12 cellular contexts compared by ENCODE assay signal in genomic region chr4:175671491-175671934, GRCh38.
DNase-seq lines count a peak whose midpoint lies in the region; ATAC-seq, FAIRE-seq and TF ChIP-seq lines count a peak whose summit lies in the region.
"Had no signal": no experiment of that assay in that cellular context is flagged by ENCODE, and none has a peak within 500 bp of the region (broad histone marks: within the 10 kb centered on the region; RNA-seq: fewer than 3 reads in every experiment).

No MANE protein-coding gene starts in this region.

- CTCF ChIA-PET in A549 (lab: Yijun Ruan, JAX), result interaction anchor here (0.6 kb wide), 2 partner anchors 17 to 1083 kb away, joined by 3 read pairs; no protein-coding TSS in a partner anchor
- CTCF ChIA-PET in MCF 10A (lab: Yijun Ruan, JAX), result no interaction called here

- no peak overlapping the region for H3K27ac ChIP-seq in A549
- H3K27ac ChIP-seq: heart left ventricle had no signal

- POLR2A ChIA-PET in A549 (lab: Yijun Ruan, JAX) (no interaction called here), MCF 10A (lab: Yijun Ruan, JAX) (no interaction called here)

- no peaks in the 10 kb centered on the region for H3K9me3 Mint-ChIP-seq in MCF 10A (ENCODE audit: unreplicated experiment)
- no peaks in the 10 kb centered on the region for H3K9me3 Mint-ChIP-seq in mesothelial cell of epicardium
- peaks cover 6 to 16% of the 10 kb centered on the region in 2 donors for H3K9me3 Mint-ChIP-seq in effector memory CD8-positive, alpha-beta T cell
- H3K9me3 Mint-ChIP-seq: activated naive CD8-positive, alpha-beta T cell treated with anti-CD3 and anti-CD28 coated beads, Interleukin-2, amount 10 ng/mL, durations not matched to agents 7 days and 5 days had no signal

- WGBS in A549 (ENCODE audit: missing lambda C conversion rate), result 8% methylated on average over 9 of the region's 12 CpGs

- TF ChIP-seq RAD21 in A549 (conservative IDR thresholded peaks at IDR 0.05 in 1 of 2, IDR thresholded peaks at IDR 0.05 in 1 of 2), result no peak

- H3K9me3 ChIP-seq in A549, result no peaks in the 10 kb centered on the region

- peak overlapping the region; percentile 83 for H3K4me2 ChIP-seq in A549

- no peaks in the 10 kb centered on the region for H3K4me1 Mint-ChIP-seq in MCF 10A (ENCODE audit: insufficient read depth, unreplicated experiment)
- H3K4me1 Mint-ChIP-seq in mesothelial cell of epicardium, result peaks cover 7% of the 10 kb centered on the region
- peaks cover 0 to 2% of the 10 kb centered on the region in 2 donors for H3K4me1 Mint-ChIP-seq in effector memory CD8-positive, alpha-beta T cell (ENCODE audit: low read depth in 2 of 2)
- H3K4me1 Mint-ChIP-seq: activated naive CD8-positive, alpha-beta T cell treated with anti-CD3 and anti-CD28 coated beads, Interleukin-2, amount 10 ng/mL, durations not matched to agents 7 days and 5 days had no signal

- H3K27ac Mint-ChIP-seq in MCF 10A (ENCODE audit: low read depth, unreplicated experiment), result no peak overlapping the region
- peak overlapping the region; percentile 43 for H3K27ac Mint-ChIP-seq in mesothelial cell of epicardium
- H3K27ac Mint-ChIP-seq in effector memory CD8-positive, alpha-beta T cell, result no peak overlapping the region
- H3K27ac Mint-ChIP-seq: activated naive CD8-positive, alpha-beta T cell treated with anti-CD3 and anti-CD28 coated beads, Interleukin-2, amount 10 ng/mL, durations not matched to agents 7 days and 5 days had no signal

- H3K4me3 ChIP-seq in A549, result peak overlapping the region; percentile 41

- H3K4me3 Mint-ChIP-seq in MCF 10A (ENCODE audit: unreplicated experiment), result peak overlapping the region; percentile 72
- H3K4me3 Mint-ChIP-seq in mesothelial cell of epicardium, result peak overlapping the region; percentile 66
- H3K4me3 Mint-ChIP-seq in effector memory CD8-positive, alpha-beta T cell, result no peak overlapping the region
- H3K4me3 Mint-ChIP-seq: activated naive CD8-positive, alpha-beta T cell treated with anti-CD3 and anti-CD28 coated beads, Interleukin-2, amount 10 ng/mL, durations not matched to agents 7 days and 5 days had no signal

- DNase-seq in A549 (ENCODE audit: low read depth in 1 of 2, low spot score in 1 of 2) (peak; percentile 3 to 7), MCF 10A (ENCODE audit: unreplicated experiment) (peak; percentile 37), mesothelial cell of epicardium (ENCODE audit: low spot score in 2 of 2, unreplicated experiment in 2 of 2) (peak in 1 of 2 experiments; percentile 40), KBM-7 (no peak)
- DNase-seq in activated effector memory CD4-positive, alpha-beta T cell treated with anti-CD3 and anti-CD28 coated beads, Interleukin-2, amount 50 U/mL, for 16 hours, result no peak
- no peak for DNase-seq in effector memory CD8-positive, alpha-beta T cell
- DNase-seq: activated naive CD8-positive, alpha-beta T cell treated with anti-CD3 and anti-CD28 coated beads, Interleukin-2, amount 10 ng/mL, durations not matched to agents 7 days and 5 days; heart left ventricle; NCI-H2081 treated with DMSO at 0.1 percent for 48 hours; stimulated activated CD4-positive, alpha-beta T cell treated with anti-CD3 and anti-CD28 coated beads, Interleukin-12 subunit alpha, Interleukin-12 subunit beta, amount 100 ng/mL, for 4 hours had no signal

- intact Hi-C loops in MCF 10A (cut with micrococcal nuclease), result no loop called here

- TF ChIP-seq EP300 in A549 (IDR thresholded peaks at IDR 0.05), result no peak

- no peaks in the 10 kb centered on the region for H3K4me1 ChIP-seq in A549
- H3K4me1 ChIP-seq: heart left ventricle had no signal

- no peak for FAIRE-seq in A549 (lab: Jason Lieb, UNC)

- H3K36me3 Mint-ChIP-seq in MCF 10A (ENCODE audit: insufficient read depth, unreplicated experiment) (no peaks in the 10 kb centered on the region), mesothelial cell of epicardium (no peaks in the 10 kb centered on the region)
- H3K36me3 Mint-ChIP-seq in effector memory CD8-positive, alpha-beta T cell (ENCODE audit: insufficient read depth), result no peaks in the 10 kb centered on the region
- H3K36me3 Mint-ChIP-seq: activated naive CD8-positive, alpha-beta T cell treated with anti-CD3 and anti-CD28 coated beads, Interleukin-2, amount 10 ng/mL, durations not matched to agents 7 days and 5 days had no signal

- BruUV-seq in MCF 10A (replicated peaks; lab: Mats Ljungman, UMichigan), result no TSS peak

- H3K27me3 Mint-ChIP-seq in MCF 10A (ENCODE audit: insufficient read depth, unreplicated experiment) (no peaks in the 10 kb centered on the region), mesothelial cell of epicardium (ENCODE audit: low read depth) (no peaks in the 10 kb centered on the region)
- H3K27me3 Mint-ChIP-seq in effector memory CD8-positive, alpha-beta T cell, result no peaks in the 10 kb centered on the region
- H3K27me3 Mint-ChIP-seq: activated naive CD8-positive, alpha-beta T cell treated with anti-CD3 and anti-CD28 coated beads, Interleukin-2, amount 10 ng/mL, durations not matched to agents 7 days and 5 days had no signal

- TF ChIP-seq CTCF in A549 (IDR thresholded peaks at IDR 0.05) (no peak), MCF 10A (IDR thresholded peaks at IDR 0.05; ENCODE audit: unreplicated experiment) (no peak), mesothelial cell of epicardium (IDR thresholded peaks at IDR 0.05; ENCODE audit: unreplicated experiment) (no peak)

- ATAC-seq in A549 (peak; percentile 84 to 89), HG03432 (IDR thresholded peaks at IDR 0.05; ENCODE audit: unreplicated experiment) (peak; percentile 67), HG02588 (IDR thresholded peaks at IDR 0.05; ENCODE audit: unreplicated experiment) (no peak)
- ATAC-seq in effector memory CD8-positive, alpha-beta T cell (replicated peaks), result no peak
- ATAC-seq: heart left ventricle had no signal

- in situ Hi-C loops in KBM-7 (cut with MboI; ENCODE audit: low pct_unique_long_range_greater_than_20kb, low sequenced_read_pairs), result no loop called here

- no peak for TF ChIP-seq POLR2A in A549 (IDR thresholded peaks at IDR 0.05; ENCODE audit: low read length)

TF ChIP-seq in A549, 52 proteins besides CTCF, POLR2A, EP300 and RAD21:
- TF ChIP-seq CBX8 (IDR thresholded peaks at IDR 0.05), result no peak
- TF ChIP-seq MYC (IDR thresholded peaks at IDR 0.05; ENCODE audit: borderline replicate concordance, low read length), result no peak
- no peak for TF ChIP-seq HES2 (IDR thresholded peaks at IDR 0.05)
- no peak for TF ChIP-seq POLR2AphosphoS2 (conservative IDR thresholded peaks at IDR 0.05; ENCODE audit: low read length)
- TF ChIP-seq RCOR1 (IDR thresholded peaks at IDR 0.05; ENCODE audit: low read depth, low read length), result no peak
- no peak for TF ChIP-seq JUN (IDR thresholded peaks at IDR 0.05)
- no peak for TF ChIP-seq RFX5 (IDR thresholded peaks at IDR 0.05)
- no peak for TF ChIP-seq KDM1A (IDR thresholded peaks at IDR 0.05; ENCODE audit: low read depth)
- no peak for TF ChIP-seq USF2 (IDR thresholded peaks at IDR 0.05)
- TF ChIP-seq FOSL2 (IDR thresholded peaks at IDR 0.05), result no peak
- TF ChIP-seq FOSL2 (CRISPR knock-in tag; IDR thresholded peaks at IDR 0.05), result no peak
- TF ChIP-seq KDM5A (IDR thresholded peaks at IDR 0.05), result no peak
- no peak for TF ChIP-seq MAX (IDR thresholded peaks at IDR 0.05)
- no peak for TF ChIP-seq ATOH8 (CRISPR knock-in tag; IDR thresholded peaks at IDR 0.05; ENCODE audit: low read depth)
- no peak for TF ChIP-seq FOXS1 (CRISPR knock-in tag; IDR thresholded peaks at IDR 0.05)

Comparison
In these comparisons a context has a peak if more than half of its experiments do, and no peak if none do; other contexts are left out.
1. ATAC-seq: peak in A549 (2 of 2) and HG03432 (single experiment); none in HG02588 (single experiment) and effector memory CD8-positive, alpha-beta T cell (single experiment).
2. DNase-seq: peak in A549 (2 of 2) and MCF 10A (single experiment); none in activated effector memory CD4-positive, alpha-beta T cell treated with anti-CD3 and anti-CD28 coated beads, Interleukin-2, amount 50 U/mL, for 16 hours (single experiment), effector memory CD8-positive, alpha-beta T cell (0 of 3) and KBM-7 (single experiment).
3. H3K4me3 Mint-ChIP-seq: peak in MCF 10A (single experiment) and mesothelial cell of epicardium (single experiment); none in effector memory CD8-positive, alpha-beta T cell (0 of 2).